In the genomic region with DNA sequence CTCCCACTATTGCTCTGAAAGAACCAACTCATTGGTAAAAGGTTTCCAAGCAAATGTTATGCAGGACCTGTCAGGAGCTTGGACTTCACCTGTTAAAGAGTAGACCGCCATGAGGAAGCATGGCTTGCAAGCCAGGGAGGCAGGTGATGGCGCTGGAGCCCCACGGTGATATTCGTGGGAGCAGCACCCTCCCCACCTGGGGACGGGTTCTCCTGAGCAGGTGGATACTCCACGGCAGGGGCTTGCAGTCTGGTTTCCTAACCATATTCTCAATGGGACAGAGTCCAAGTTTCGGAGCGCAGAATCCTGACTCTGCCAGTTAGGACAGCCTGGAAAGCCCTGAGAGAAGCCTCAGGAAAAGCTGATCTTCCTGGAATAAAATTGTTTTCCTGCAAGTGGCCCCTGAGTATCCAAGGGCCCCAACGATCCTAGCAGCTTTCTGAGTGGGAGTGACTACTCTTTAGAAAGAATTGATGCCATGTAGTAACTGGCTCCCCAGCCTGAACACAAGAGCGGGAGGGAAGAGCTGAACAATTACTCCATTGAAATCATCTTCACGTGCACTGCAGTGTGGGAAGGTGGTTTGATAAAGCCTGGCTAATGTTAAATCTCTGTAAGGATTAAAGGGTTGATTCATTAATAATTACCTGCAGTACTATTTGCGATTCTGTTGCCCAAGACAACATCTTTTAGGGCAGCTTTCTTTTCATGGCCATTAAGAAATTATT, we compare ENCODE assay signal across 1 cellular context.
TF ChIP-seq lines count a peak whose summit lies in the region.

No MANE protein-coding gene starts in this region.

TF ChIP-seq in HepG2, 621 proteins besides CTCF, POLR2A, EP300 and RAD21 (continued from another document and continues in another):
- TF ChIP-seq, protein P1, sequence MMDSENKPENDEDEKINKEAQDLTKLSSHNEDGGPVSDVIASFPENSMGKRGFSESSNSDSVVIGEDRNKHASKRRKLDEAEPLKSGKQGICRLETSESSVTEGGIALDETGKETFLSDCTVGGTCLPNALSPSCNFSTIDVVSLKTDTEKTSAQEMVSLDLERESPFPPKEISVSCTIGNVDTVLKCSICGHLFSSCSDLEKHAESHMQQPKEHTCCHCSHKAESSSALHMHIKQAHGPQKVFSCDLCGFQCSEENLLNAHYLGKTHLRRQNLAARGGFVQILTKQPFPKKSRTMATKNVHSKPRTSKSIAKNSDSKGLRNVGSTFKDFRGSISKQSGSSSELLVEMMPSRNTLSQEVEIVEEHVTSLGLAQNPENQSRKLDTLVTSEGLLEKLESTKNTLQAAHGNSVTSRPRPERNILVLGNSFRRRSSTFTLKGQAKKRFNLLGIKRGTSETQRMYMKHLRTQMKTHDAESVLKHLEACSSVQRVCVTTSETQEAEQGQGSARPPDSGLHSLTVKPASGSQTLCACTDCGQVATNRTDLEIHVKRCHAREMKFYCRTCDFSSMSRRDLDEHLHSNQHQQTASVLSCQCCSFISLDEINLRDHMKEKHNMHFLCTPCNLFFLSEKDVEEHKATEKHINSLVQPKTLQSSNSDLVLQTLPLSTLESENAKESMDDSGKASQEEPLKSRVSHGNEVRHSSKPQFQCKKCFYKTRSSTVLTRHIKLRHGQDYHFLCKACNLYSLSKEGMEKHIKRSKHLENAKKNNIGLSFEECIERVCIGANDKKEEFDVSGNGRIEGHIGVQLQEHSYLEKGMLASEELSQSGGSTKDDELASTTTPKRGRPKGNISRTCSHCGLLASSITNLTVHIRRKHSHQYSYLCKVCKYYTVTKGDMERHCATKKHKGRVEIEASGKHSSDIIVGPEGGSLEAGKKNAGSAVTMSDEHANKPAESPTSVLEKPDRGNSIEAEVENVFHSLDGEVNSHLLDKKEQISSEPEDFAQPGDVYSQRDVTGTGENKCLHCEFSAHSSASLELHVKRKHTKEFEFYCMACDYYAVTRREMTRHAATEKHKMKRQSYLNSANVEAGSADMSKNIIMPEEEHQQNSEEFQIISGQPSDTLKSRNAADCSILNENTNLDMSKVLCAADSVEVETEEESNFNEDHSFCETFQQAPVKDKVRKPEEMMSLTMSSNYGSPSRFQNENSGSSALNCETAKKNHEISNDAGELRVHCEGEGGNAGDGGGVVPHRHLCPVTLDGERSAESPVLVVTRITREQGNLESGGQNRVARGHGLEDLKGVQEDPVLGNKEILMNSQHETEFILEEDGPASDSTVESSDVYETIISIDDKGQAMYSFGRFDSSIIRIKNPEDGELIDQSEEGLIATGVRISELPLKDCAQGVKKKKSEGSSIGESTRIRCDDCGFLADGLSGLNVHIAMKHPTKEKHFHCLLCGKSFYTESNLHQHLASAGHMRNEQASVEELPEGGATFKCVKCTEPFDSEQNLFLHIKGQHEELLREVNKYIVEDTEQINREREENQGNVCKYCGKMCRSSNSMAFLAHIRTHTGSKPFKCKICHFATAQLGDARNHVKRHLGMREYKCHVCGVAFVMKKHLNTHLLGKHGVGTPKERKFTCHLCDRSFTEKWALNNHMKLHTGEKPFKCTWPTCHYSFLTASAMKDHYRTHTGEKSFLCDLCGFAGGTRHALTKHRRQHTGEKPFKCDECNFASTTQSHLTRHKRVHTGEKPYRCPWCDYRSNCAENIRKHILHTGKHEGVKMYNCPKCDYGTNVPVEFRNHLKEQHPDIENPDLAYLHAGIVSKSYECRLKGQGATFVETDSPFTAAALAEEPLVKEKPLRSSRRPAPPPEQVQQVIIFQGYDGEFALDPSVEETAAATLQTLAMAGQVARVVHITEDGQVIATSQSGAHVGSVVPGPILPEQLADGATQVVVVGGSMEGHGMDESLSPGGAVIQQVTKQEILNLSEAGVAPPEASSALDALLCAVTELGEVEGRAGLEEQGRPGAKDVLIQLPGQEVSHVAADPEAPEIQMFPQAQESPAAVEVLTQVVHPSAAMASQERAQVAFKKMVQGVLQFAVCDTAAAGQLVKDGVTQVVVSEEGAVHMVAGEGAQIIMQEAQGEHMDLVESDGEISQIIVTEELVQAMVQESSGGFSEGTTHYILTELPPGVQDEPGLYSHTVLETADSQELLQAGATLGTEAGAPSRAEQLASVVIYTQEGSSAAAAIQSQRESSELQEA (CRISPR knock-in tag; IDR thresholded peaks at IDR 0.05; ENCODE audit: not compliant biosample characterization), result no peak
- TF ChIP-seq RBM22 (optimal IDR thresholded peaks at IDR 0.05; ENCODE audit: low read length) (no peak), ZNF609 (CRISPR knock-in tag; IDR thresholded peaks at IDR 0.05; ENCODE audit: borderline replicate concordance) (no peak), KLF15 (CRISPR knock-in tag; IDR thresholded peaks at IDR 0.05; ENCODE audit: borderline replicate concordance) (no peak), GATAD2A (CRISPR knock-in tag; IDR thresholded peaks at IDR 0.05) (peak; percentile 31), ZNF205 (CRISPR knock-in tag; IDR thresholded peaks at IDR 0.05) (no peak), POGZ (CRISPR knock-in tag; IDR thresholded peaks at IDR 0.05) (0 out of 2 replicates have a peak, but pooled peaks have one; percentile 53), ZFP36 (IDR thresholded peaks at IDR 0.05; ENCODE audit: borderline replicate concordance, low read depth, low read length, partially characterized antibody) (no peak), SOX13 (IDR thresholded peaks at IDR 0.05) (0 out of 2 replicates have a peak, but pooled peaks have one; percentile 18), SOX13 (CRISPR knock-in tag; conservative IDR thresholded peaks at IDR 0.05 in 1 of 2, IDR thresholded peaks at IDR 0.05 in 1 of 2) (peak in 1 of 2 experiments; percentile 82; a peak in 2 of 4 replicates), ZNF337 (CRISPR knock-in tag; IDR thresholded peaks at IDR 0.05; ENCODE audit: borderline replicate concordance, low read depth) (no peak), ATF7-NPFF (CRISPR knock-in tag; IDR thresholded peaks at IDR 0.05; ENCODE audit: low read depth) (no peak), SMAD1 (CRISPR knock-in tag; IDR thresholded peaks at IDR 0.05; ENCODE audit: borderline replicate concordance, low read depth) (no peak), STAG1 (CRISPR knock-in tag; IDR thresholded peaks at IDR 0.05) (peak; percentile 60), SALL1 (CRISPR knock-in tag; IDR thresholded peaks at IDR 0.05) (peak; percentile 29; the same call in 1 of the 2 replicates), ZNF253 (CRISPR knock-in tag; IDR thresholded peaks at IDR 0.05; ENCODE audit: borderline replicate concordance) (no peak), RBFOX2 (IDR thresholded peaks at IDR 0.05; ENCODE audit: low read depth, low read length) (no peak), GATA4 (IDR thresholded peaks at IDR 0.05; ENCODE audit: borderline replicate concordance, low read depth) (no peak), PITX1 (CRISPR knock-in tag; IDR thresholded peaks at IDR 0.05) (peak; percentile 16; the same call in 1 of the 2 replicates), SOX5 (CRISPR knock-in tag; IDR thresholded peaks at IDR 0.05; ENCODE audit: borderline replicate concordance) (peak; percentile 70), SUZ12 (IDR thresholded peaks at IDR 0.05; ENCODE audit: low read depth, low read length) (no peak), ATM (IDR thresholded peaks at IDR 0.05; ENCODE audit: borderline replicate concordance) (no peak), ZNF557 (CRISPR knock-in tag; IDR thresholded peaks at IDR 0.05) (no peak)
- TF ChIP-seq, protein P2, sequence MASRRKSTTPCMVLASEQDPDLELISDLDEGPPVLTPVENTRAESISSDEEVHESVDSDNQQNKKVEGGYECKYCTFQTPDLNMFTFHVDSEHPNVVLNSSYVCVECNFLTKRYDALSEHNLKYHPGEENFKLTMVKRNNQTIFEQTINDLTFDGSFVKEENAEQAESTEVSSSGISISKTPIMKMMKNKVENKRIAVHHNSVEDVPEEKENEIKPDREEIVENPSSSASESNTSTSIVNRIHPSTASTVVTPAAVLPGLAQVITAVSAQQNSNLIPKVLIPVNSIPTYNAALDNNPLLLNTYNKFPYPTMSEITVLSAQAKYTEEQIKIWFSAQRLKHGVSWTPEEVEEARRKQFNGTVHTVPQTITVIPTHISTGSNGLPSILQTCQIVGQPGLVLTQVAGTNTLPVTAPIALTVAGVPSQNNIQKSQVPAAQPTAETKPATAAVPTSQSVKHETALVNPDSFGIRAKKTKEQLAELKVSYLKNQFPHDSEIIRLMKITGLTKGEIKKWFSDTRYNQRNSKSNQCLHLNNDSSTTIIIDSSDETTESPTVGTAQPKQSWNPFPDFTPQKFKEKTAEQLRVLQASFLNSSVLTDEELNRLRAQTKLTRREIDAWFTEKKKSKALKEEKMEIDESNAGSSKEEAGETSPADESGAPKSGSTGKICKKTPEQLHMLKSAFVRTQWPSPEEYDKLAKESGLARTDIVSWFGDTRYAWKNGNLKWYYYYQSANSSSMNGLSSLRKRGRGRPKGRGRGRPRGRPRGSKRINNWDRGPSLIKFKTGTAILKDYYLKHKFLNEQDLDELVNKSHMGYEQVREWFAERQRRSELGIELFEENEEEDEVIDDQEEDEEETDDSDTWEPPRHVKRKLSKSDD (CRISPR knock-in tag; IDR thresholded peaks at IDR 0.05; ENCODE audit: low read depth), result no peak
- TF ChIP-seq, protein P3, sequence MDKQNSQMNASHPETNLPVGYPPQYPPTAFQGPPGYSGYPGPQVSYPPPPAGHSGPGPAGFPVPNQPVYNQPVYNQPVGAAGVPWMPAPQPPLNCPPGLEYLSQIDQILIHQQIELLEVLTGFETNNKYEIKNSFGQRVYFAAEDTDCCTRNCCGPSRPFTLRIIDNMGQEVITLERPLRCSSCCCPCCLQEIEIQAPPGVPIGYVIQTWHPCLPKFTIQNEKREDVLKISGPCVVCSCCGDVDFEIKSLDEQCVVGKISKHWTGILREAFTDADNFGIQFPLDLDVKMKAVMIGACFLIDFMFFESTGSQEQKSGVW (CRISPR knock-in tag; IDR thresholded peaks at IDR 0.05; ENCODE audit: borderline replicate concordance), result no peak
- TF ChIP-seq, protein P4, sequence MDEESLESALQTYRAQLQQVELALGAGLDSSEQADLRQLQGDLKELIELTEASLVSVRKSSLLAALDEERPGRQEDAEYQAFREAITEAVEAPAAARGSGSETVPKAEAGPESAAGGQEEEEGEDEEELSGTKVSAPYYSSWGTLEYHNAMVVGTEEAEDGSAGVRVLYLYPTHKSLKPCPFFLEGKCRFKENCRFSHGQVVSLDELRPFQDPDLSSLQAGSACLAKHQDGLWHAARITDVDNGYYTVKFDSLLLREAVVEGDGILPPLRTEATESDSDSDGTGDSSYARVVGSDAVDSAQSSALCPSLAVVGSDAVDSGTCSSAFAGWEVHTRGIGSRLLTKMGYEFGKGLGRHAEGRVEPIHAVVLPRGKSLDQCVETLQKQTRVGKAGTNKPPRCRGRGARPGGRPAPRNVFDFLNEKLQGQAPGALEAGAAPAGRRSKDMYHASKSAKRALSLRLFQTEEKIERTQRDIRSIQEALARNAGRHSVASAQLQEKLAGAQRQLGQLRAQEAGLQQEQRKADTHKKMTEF (CRISPR knock-in tag; IDR thresholded peaks at IDR 0.05), result 0 out of 2 replicates have a peak, but pooled peaks have one; percentile 17
- TF ChIP-seq, protein P5, sequence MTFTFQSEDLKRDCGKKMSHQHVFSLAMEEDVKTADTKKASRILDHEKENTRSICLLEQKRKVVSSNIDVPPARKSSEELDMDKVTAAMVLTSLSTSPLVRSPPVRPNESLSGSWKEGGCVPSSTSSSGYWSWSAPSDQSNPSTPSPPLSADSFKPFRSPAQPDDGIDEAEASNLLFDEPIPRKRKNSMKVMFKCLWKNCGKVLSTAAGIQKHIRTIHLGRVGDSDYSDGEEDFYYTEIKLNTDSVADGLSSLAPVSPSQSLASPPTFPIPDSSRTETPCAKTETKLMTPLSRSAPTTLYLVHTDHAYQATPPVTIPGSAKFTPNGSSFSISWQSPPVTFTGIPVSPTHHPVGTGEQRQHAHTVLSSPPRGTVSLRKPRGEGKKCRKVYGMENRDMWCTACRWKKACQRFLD (CRISPR knock-in tag; IDR thresholded peaks at IDR 0.05; ENCODE audit: borderline replicate concordance), result no peak
- TF ChIP-seq, protein P6, sequence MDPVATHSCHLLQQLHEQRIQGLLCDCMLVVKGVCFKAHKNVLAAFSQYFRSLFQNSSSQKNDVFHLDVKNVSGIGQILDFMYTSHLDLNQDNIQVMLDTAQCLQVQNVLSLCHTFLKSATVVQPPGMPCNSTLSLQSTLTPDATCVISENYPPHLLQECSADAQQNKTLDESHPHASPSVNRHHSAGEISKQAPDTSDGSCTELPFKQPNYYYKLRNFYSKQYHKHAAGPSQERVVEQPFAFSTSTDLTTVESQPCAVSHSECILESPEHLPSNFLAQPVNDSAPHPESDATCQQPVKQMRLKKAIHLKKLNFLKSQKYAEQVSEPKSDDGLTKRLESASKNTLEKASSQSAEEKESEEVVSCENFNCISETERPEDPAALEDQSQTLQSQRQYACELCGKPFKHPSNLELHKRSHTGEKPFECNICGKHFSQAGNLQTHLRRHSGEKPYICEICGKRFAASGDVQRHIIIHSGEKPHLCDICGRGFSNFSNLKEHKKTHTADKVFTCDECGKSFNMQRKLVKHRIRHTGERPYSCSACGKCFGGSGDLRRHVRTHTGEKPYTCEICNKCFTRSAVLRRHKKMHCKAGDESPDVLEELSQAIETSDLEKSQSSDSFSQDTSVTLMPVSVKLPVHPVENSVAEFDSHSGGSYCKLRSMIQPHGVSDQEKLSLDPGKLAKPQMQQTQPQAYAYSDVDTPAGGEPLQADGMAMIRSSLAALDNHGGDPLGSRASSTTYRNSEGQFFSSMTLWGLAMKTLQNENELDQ (CRISPR knock-in tag; IDR thresholded peaks at IDR 0.05; ENCODE audit: borderline replicate concordance), result no peak
